Comparison of ENCODE assay signal across 8 cellular contexts in the genomic region with DNA sequence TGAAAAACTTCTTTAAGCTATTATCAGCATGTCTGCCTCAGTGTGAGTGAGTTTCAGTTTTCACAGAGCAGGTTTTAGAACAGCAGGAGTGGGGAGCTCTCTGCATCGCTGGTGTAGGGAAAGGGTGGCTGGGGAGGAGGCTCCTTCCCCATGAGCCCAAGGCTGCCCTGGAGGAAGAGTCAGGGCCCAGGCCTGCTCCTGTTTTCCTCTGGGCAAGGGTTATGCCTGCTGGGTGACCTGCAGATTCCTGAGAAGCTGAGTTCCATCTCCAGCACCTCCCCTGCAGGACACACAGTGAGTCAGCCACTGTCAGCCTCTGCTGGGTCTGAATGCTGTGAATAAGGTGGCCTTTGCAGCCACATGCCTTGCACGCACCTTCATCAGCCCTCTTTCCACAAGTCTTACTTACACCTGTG.
DNase-seq lines count a peak whose midpoint lies in the region; ATAC-seq and TF ChIP-seq lines count a peak whose summit lies in the region.

No MANE protein-coding gene starts in this region.

- H3K4me3 ChIP-seq in AG10803 (ENCODE audit: low read length) = no peak overlapping the region

- no peak for TF ChIP-seq CTCF in AG10803 (conservative IDR thresholded peaks at IDR 0.05; ENCODE audit: low read length)

- no peak for ATAC-seq in HG03135 (IDR thresholded peaks at IDR 0.05; ENCODE audit: unreplicated experiment)
- ATAC-seq in HG03439 (IDR thresholded peaks at IDR 0.05; ENCODE audit: unreplicated experiment) = no peak

- DNase-seq in AG10803 (ENCODE audit: low read depth) (peak; percentile 29), HK-2 (ENCODE audit: unreplicated experiment) (peak; percentile 76), amniotic epithelial cell (ENCODE audit: low read depth) (peak; percentile 50), islet precursor cell (peak; percentile 96), DMS53 treated with DMSO at 0.1 percent for 48 hours (lab: John Stamatoyannopoulos, UW; ENCODE audit: unreplicated experiment) (no peak)
- no peak for DNase-seq in stimulated activated naive CD4-positive, alpha-beta T cell treated with Interleukin-2 at 50 U/mL for 16 hours (lab: John Stamatoyannopoulos, UW)

Comparison
In these comparisons a context has a peak if more than half of its experiments do, and no peak if none do; other contexts are left out.
1. DNase-seq: peak in AG10803 (single experiment), HK-2 (single experiment), amniotic epithelial cell (single experiment) and islet precursor cell (single experiment); none in DMS53 treated with DMSO at 0.1 percent for 48 hours (single experiment) and stimulated activated naive CD4-positive, alpha-beta T cell treated with Interleukin-2 at 50 U/mL for 16 hours (single experiment).